Comparison of ENCODE assay signal across 1 cellular context in genomic region chr10:21280037-21280436, GRCh38.
TF ChIP-seq lines count a peak whose summit lies in the region.

No MANE protein-coding gene starts in this region.

TF ChIP-seq in H1, 55 proteins besides CTCF, POLR2A, EP300 and RAD21 (continued from another document):
- TF ChIP-seq KDM4A (IDR thresholded peaks at IDR 0.05; ENCODE audit: low read depth, low read length, severe bottlenecking), result no peak
- TF ChIP-seq CBX8 (IDR thresholded peaks at IDR 0.05; ENCODE audit: borderline replicate concordance, low read depth, low read length), result no peak
